30 cellular contexts compared by ENCODE assay signal in genomic region chr9:13292782-13293181, GRCh38. TPM values are rescaled to one million over a fixed set of nuclear protein-coding genes. Genes with fewer than 3 reads are reported as not detected.
"Had no signal": no experiment of that assay in that cellular context is flagged by ENCODE, and none has a peak within 500 bp of the region (broad histone marks: within the 10 kb centered on the region; RNA-seq: fewer than 3 reads in every experiment).

No MANE protein-coding gene starts in this region.

- H3K27ac Mint-ChIP-seq: memory B cell; natural killer cell; stimulated activated naive CD8-positive, alpha-beta T cell treated with anti-CD3 and anti-CD28 coated beads, Interleukin-15, amount 100 ng/mL, for 72 hours had no signal

- H3K4me2 ChIP-seq: smooth muscle cell had no signal

- H3K27ac ChIP-seq: dorsolateral prefrontal cortex, epithelial cell of prostate, gastrocnemius medialis, ovary, psoas muscle, suprapubic skin, transverse colon, upper lobe of right lung, uterus had no signal

- H3K4me1 ChIP-seq: gastrocnemius medialis, psoas muscle, suprapubic skin, transverse colon, upper lobe of right lung, uterus had no signal

- H3K4me1 Mint-ChIP-seq: memory B cell; natural killer cell; stimulated activated naive CD8-positive, alpha-beta T cell treated with anti-CD3 and anti-CD28 coated beads, Interleukin-15, amount 100 ng/mL, for 72 hours had no signal

- H3K36me3 ChIP-seq: gastrocnemius medialis, ovary, suprapubic skin, transverse colon, upper lobe of right lung, uterus had no signal

- FAIRE-seq: colon, islet of Langerhans had no signal

- H3K4me3 ChIP-seq: dorsolateral prefrontal cortex, gastrocnemius medialis, lung, ovary, psoas muscle, smooth muscle cell, suprapubic skin, transverse colon, upper lobe of right lung, uterus had no signal

- H3K4me3 Mint-ChIP-seq: memory B cell; natural killer cell; stimulated activated naive CD8-positive, alpha-beta T cell treated with anti-CD3 and anti-CD28 coated beads, Interleukin-15, amount 100 ng/mL, for 72 hours had no signal

- DNase-seq: dorsolateral prefrontal cortex; effector CD4-positive, alpha-beta T cell; foreskin fibroblast; gastrocnemius medialis; head of caudate nucleus; hippocampal formation; left colon; natural killer cell; occipital lobe; ovary; posterior cingulate gyrus; psoas muscle; stimulated activated CD4-positive, alpha-beta T cell treated with anti-CD3 and anti-CD28 coated beads, Interleukin-12 subunit alpha, Interleukin-12 subunit beta, amount 100 ng/mL, for 4 hours; stimulated activated CD4-positive, alpha-beta T cell treated with anti-CD3 and anti-CD28 coated beads, Interleukin-1b, Interleukin-23, amount 100 ng/mL, for 48 hours; stimulated activated CD4-positive, alpha-beta T cell treated with anti-CD3 and anti-CD28 coated beads, Interleukin-4, amount 100 ng/mL, for 1 hour; stimulated activated CD8-positive, alpha-beta memory T cell treated with anti-CD3 and anti-CD28 coated beads, Interleukin-4, amount 100 ng/mL, for 48 hours; stimulated activated naive CD4-positive, alpha-beta T cell; stimulated activated naive CD8-positive, alpha-beta T cell treated with anti-CD3 and anti-CD28 coated beads, Interleukin-15, amount 100 ng/mL, for 72 hours; transverse colon; upper lobe of right lung; uterus had no signal

- H3K27me3 Mint-ChIP-seq: memory B cell; stimulated activated naive CD8-positive, alpha-beta T cell treated with anti-CD3 and anti-CD28 coated beads, Interleukin-15, amount 100 ng/mL, for 72 hours had no signal

- H3K9me3 ChIP-seq: gastrocnemius medialis, ovary, psoas muscle, suprapubic skin, transverse colon, upper lobe of right lung, uterus had no signal

- H3K36me3 Mint-ChIP-seq: memory B cell, natural killer cell had no signal

- H3K27me3 ChIP-seq: dorsolateral prefrontal cortex, gastrocnemius medialis, ovary, suprapubic skin, transverse colon, upper lobe of right lung, uterus had no signal

- ATAC-seq: esophagus mucosa; gastrocnemius medialis; left colon; natural killer cell; psoas muscle; sciatic nerve; stimulated activated naive CD8-positive, alpha-beta T cell treated with anti-CD3 and anti-CD28 coated beads, Interleukin-15, amount 100 ng/mL, for 72 hours; upper lobe of right lung had no signal

RNA-seq across cellular contexts. Expression of gene MPDZ, which starts 13.3 kb away (rescaled TPM):
- total RNA-seq: natural killer cell had no signal
